ENCODE assay signal across 8 cellular contexts in the genomic region with DNA sequence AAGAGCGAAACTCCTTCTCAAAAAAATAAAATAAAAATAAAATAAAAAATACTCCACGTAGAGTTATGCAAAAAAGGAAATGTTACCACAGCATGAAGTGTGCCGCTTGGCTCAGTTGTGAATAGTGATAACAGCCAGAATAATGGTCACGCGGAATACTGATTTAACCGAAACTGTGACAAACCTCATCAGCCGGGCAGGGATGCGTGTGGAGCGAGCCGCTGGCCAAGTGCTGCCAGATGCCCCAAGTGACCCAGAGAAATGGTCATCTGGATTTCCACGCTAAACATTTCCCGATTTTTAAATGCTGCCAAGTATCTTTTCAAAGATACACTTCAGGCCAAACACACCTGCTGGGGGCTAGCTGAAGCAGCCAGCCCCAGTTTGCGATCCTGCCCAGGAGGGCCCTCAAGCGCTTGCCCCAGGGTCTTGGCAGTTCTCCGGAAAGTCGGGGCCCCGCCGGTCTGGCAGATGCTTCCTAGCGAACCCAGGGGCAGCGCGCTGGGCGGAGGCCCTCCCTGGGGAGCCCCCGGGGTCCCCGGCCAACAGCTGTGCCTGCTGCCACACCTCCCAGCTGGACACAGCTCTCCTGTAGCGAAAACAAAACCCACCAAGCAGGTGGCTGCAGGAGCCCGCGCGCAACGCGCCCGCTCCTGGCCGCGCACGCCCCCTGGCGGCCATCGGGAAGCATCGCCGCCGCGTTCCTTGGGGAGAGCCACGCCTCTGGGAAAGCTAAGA. TPM values are rescaled to one million over a fixed set of nuclear protein-coding genes. Genes with fewer than 3 reads are reported as not detected.
A peak's percentile ranks its signal among the peaks of the same experiment; 100 is the strongest.
DNase-seq lines count a peak whose midpoint lies in the region; ATAC-seq lines count a peak whose summit lies in the region.

No MANE protein-coding gene starts in this region.

- ATAC-seq in GM18868 (IDR thresholded peaks at IDR 0.05; ENCODE audit: unreplicated experiment) (peak; percentile 57), HG03159 (IDR thresholded peaks at IDR 0.05; ENCODE audit: unreplicated experiment) (peak; percentile 74)

- DNase-seq in AG08396 (ENCODE audit: low spot score) (peak; percentile 90), NCI-H748 treated with DMSO at 0.1 percent for 48 hours (lab: John Stamatoyannopoulos, UW) (peak; percentile 33), epidermal melanocyte (ENCODE audit: insufficient read length, low spot score) (peak; percentile 60), mucosa of gallbladder (ENCODE audit: low spot score) (peak; percentile 69)
- DNase-seq in activated CD8-positive, alpha-beta memory T cell treated with anti-CD3 and anti-CD28 coated beads, Interleukin-2, amount 50 U/mL, for 24 hours (ENCODE audit: extremely low read depth) = peak; percentile 39
- DNase-seq in stimulated activated CD8-positive, alpha-beta memory T cell treated with anti-CD3 and anti-CD28 coated beads, Interleukin-2, amount 100 ng/mL, for 48 hours (ENCODE audit: low read depth in 2 of 2) = peak; percentile 59 to 64

RNA-seq across cellular contexts. Expression of gene CMTM6, which starts 35.1 kb away (rescaled TPM):
- 56.3 TPM for total RNA-seq in mucosa of gallbladder

Comparison
In these comparisons a context has a peak if more than half of its experiments do, and no peak if none do; other contexts are left out.
1. Peak in every context shown above with its lines: DNase-seq and ATAC-seq.
2. DNase-seq: peak in every context shown above with its lines; median percentile 90 in AG08396; 69 in mucosa of gallbladder; 62 in stimulated activated CD8-positive, alpha-beta memory T cell treated with anti-CD3 and anti-CD28 coated beads, Interleukin-2, amount 100 ng/mL, for 48 hours; 60 in epidermal melanocyte; 39 in activated CD8-positive, alpha-beta memory T cell treated with anti-CD3 and anti-CD28 coated beads, Interleukin-2, amount 50 U/mL, for 24 hours; 33 in NCI-H748 treated with DMSO at 0.1 percent for 48 hours.